In genomic region chr15:72782993-72783562, GRCh38 we compare ENCODE assay signal across 8 cellular contexts. TPM values are rescaled to one million over a fixed set of nuclear protein-coding genes. Genes with fewer than 3 reads are reported as not detected.
DNase-seq lines count a peak whose midpoint lies in the region; ATAC-seq, FAIRE-seq and TF ChIP-seq lines count a peak whose summit lies in the region.

No MANE protein-coding gene starts in this region.

- TF ChIP-seq EP300 in HepG2 (IDR thresholded peaks at IDR 0.05; ENCODE audit: low read depth in 2 of 2, low read length in 2 of 2) (no peak), HepG2 (CRISPR knock-in tag; IDR thresholded peaks at IDR 0.05; ENCODE audit: borderline replicate concordance) (no peak)

- H3K36me3 Mint-ChIP-seq in stimulated activated effector memory CD8-positive, alpha-beta T cell treated with anti-CD3 and anti-CD28 coated beads, Interleukin-12 subunit alpha, Interleukin-12 subunit beta, amount 100 ng/mL, for 72 hours, result peaks cover 68% of the 10 kb centered on the region

- CTCF ChIA-PET in BJ (lab: Yijun Ruan, JAX) (interaction anchor here (4.7 kb wide), 1 partner anchor 296 kb away, joined by 21 read pairs; no protein-coding TSS in a partner anchor), HepG2 (lab: Yijun Ruan, JAX; ENCODE audit: low intra/inter-chr PET ratio, low total read pairs) (no interaction called here)

- H3K4me3 ChIP-seq in BJ (ENCODE audit: low read depth, low read length), result peak overlapping the region; percentile 70
- H3K4me3 ChIP-seq in RWPE2 (ENCODE audit: severe bottlenecking), result peak overlapping the region; percentile 97
- peak overlapping the region; percentile 85 to 94 (median 93) for H3K4me3 ChIP-seq in HepG2 (replicated peaks in 1 of 3; ENCODE audit: insufficient read depth in 1 of 3, low read depth in 2 of 3, low read length in 3 of 3)

- no TSS peak for BruUV-seq in HepG2 (replicated peaks; lab: Mats Ljungman, UMichigan)

- peak overlapping the region; percentile 86 for H3K9ac ChIP-seq in HepG2 (ENCODE audit: insufficient read depth, low read depth, low read length)

- H3K4me1 ChIP-seq in RWPE2 (ENCODE audit: insufficient read depth, poor library complexity, severe bottlenecking) (no peaks in the 10 kb centered on the region), HepG2 (ENCODE audit: insufficient read depth, low read length) (peaks cover 46% of the 10 kb centered on the region)

- H3K36me3 ChIP-seq in BJ (ENCODE audit: control insufficient read depth, insufficient read depth, low read length) (no peaks in the 10 kb centered on the region; the same call in 1 of the 2 replicates), RWPE2 (ENCODE audit: low read depth) (peaks cover 26% of the 10 kb centered on the region), HepG2 (replicated peaks in 1 of 2; ENCODE audit: control insufficient read depth in 1 of 2, insufficient read depth in 2 of 2, low read length in 2 of 2) (peaks cover 0 to 6% of the 10 kb centered on the region in 2 experiments; a peak in 2 of 5 replicates)

- H3K4me1 Mint-ChIP-seq in stimulated activated effector memory CD8-positive, alpha-beta T cell treated with anti-CD3 and anti-CD28 coated beads, Interleukin-12 subunit alpha, Interleukin-12 subunit beta, amount 100 ng/mL, for 72 hours, result peaks cover 66% of the 10 kb centered on the region

- in situ Hi-C loops in HepG2 (cut with HindIII; ENCODE audit: extremely low pct_ligation_motif_present, low pct_unique_long_range_greater_than_20kb), result no loop called here

- POLR2A ChIA-PET in BJ (lab: Charles Lee), result no interaction called here
- POLR2A ChIA-PET in HepG2 (lab: Yijun Ruan, JAX), result interaction anchor here (1.0 kb wide), 1 partner anchor 295 kb away, joined by 3 read pairs; no protein-coding TSS in a partner anchor

- TF ChIP-seq POLR2A in HepG2 (IDR thresholded peaks at IDR 0.05; ENCODE audit: insufficient read depth in 1 of 2, low read depth in 2 of 2, low read length in 2 of 2), result no peak

- ATAC-seq in GM19035 (IDR thresholded peaks at IDR 0.05; ENCODE audit: unreplicated experiment) (peak; percentile 43), HG03135 (IDR thresholded peaks at IDR 0.05; ENCODE audit: unreplicated experiment) (peak; percentile 42), RWPE2 (ENCODE audit: low read depth) (peak; percentile 59), HepG2 (peak; percentile 47)
- peak; percentile 43 for ATAC-seq in stimulated activated effector memory CD8-positive, alpha-beta T cell treated with anti-CD3 and anti-CD28 coated beads, Interleukin-12 subunit alpha, Interleukin-12 subunit beta, amount 100 ng/mL, for 72 hours

- peak overlapping the region; percentile 88 for H3K27ac Mint-ChIP-seq in stimulated activated effector memory CD8-positive, alpha-beta T cell treated with anti-CD3 and anti-CD28 coated beads, Interleukin-12 subunit alpha, Interleukin-12 subunit beta, amount 100 ng/mL, for 72 hours

- no peaks in the 10 kb centered on the region; the same call in 1 of the 2 replicates for H4K20me1 ChIP-seq in HepG2 (ENCODE audit: insufficient read depth, low read length)

- no peak for DNase-seq in BJ (ENCODE audit: low read depth)
- peak; percentile 77 for DNase-seq in RWPE2 (ENCODE audit: low spot score)
- DNase-seq in central memory CD4-positive, alpha-beta T cell, result peak; percentile 52
- DNase-seq in HepG2 (ENCODE audit: low spot score), result no peak
- peak in 1 of 2 donors; percentile 44 for DNase-seq in stimulated activated effector memory CD8-positive, alpha-beta T cell treated with anti-CD3 and anti-CD28 coated beads, Interleukin-12 subunit alpha, Interleukin-12 subunit beta, amount 100 ng/mL, for 72 hours (ENCODE audit: low spot score in 2 of 2)
- DNase-seq in NCI-H1092 (lab: John Stamatoyannopoulos, UW), result no peak

- FAIRE-seq in HepG2 (lab: Jason Lieb, UNC), result no peak

- H3K9me3 Mint-ChIP-seq in stimulated activated effector memory CD8-positive, alpha-beta T cell treated with anti-CD3 and anti-CD28 coated beads, Interleukin-12 subunit alpha, Interleukin-12 subunit beta, amount 100 ng/mL, for 72 hours, result no peaks in the 10 kb centered on the region

- H3K4me2 ChIP-seq in HepG2 (ENCODE audit: low read depth, low read length), result peak overlapping the region; percentile 78

- H3K4me3 Mint-ChIP-seq in stimulated activated effector memory CD8-positive, alpha-beta T cell treated with anti-CD3 and anti-CD28 coated beads, Interleukin-12 subunit alpha, Interleukin-12 subunit beta, amount 100 ng/mL, for 72 hours, result peak overlapping the region; percentile 75

- no peaks in the 10 kb centered on the region for H3K27me3 ChIP-seq in BJ (ENCODE audit: control insufficient read depth, insufficient read depth, low read length)
- H3K27me3 ChIP-seq in RWPE2 (ENCODE audit: insufficient read depth, poor library complexity, severe bottlenecking), result no peaks in the 10 kb centered on the region
- peaks cover 0 to 3% of the 10 kb centered on the region in 2 experiments; a peak in 1 of 5 replicates for H3K27me3 ChIP-seq in HepG2 (ENCODE audit: control insufficient read depth in 1 of 2, insufficient read depth in 2 of 2, low read length in 2 of 2)

- no peaks in the 10 kb centered on the region for H3K9me3 ChIP-seq in RWPE2 (ENCODE audit: severe bottlenecking)
- no peaks in the 10 kb centered on the region for H3K9me3 ChIP-seq in HepG2 (ENCODE audit: low read length)

- no peak overlapping the region for H2AFZ ChIP-seq in HepG2 (ENCODE audit: low read length)

- H3K27ac ChIP-seq in RWPE2 (ENCODE audit: poor library complexity, severe bottlenecking) (peak overlapping the region; percentile 19), HepG2 (ENCODE audit: extremely low read length, insufficient read depth, low read length) (peak overlapping the region; percentile 77)

- TF ChIP-seq CTCF in BJ (IDR thresholded peaks at IDR 0.05; ENCODE audit: insufficient read depth, low read depth, low read length) (peak; percentile 13; the same call in 1 of the 2 replicates), RWPE2 (IDR thresholded peaks at IDR 0.05; ENCODE audit: poor library complexity, severe bottlenecking) (no peak), HepG2 (CRISPR knock-in tag; IDR thresholded peaks at IDR 0.05) (no peak)

- peaks cover 37% of the 10 kb centered on the region for H3K79me2 ChIP-seq in HepG2 (ENCODE audit: insufficient read depth, low read length)

- under 1% methylated on average over 19 of the region's 46 CpGs for WGBS in HepG2 (ENCODE audit: low lambda C conversion rate)

- intact Hi-C loops in HepG2 (cut with micrococcal nuclease; ENCODE audit: unreplicated experiment), result loop anchor here (5.0 kb wide), 2 partner anchors 61 to 269 kb away; partner anchors contain the start of gene NEO1

- TF ChIP-seq RAD21 in HepG2 (CRISPR knock-in tag; IDR thresholded peaks at IDR 0.05), result no peak

TF ChIP-seq in HepG2, 621 proteins besides CTCF, POLR2A, EP300 and RAD21 (continues in another document):
- 0 out of 2 replicates have a peak, but pooled peaks have one; percentile 55 for TF ChIP-seq ZNF510 (CRISPR knock-in tag; IDR thresholded peaks at IDR 0.05; ENCODE audit: low read depth)
- no peak for TF ChIP-seq POLR2AphosphoS5 (IDR thresholded peaks at IDR 0.05; ENCODE audit: low read depth, low read length)
- peak; percentile 88; the same call in 1 of the 2 replicates for TF ChIP-seq CSRNP1 (CRISPR knock-in tag; IDR thresholded peaks at IDR 0.05)

RNA-seq across cellular contexts. Expression of gene ADPGK, which starts 0.5 kb away (rescaled TPM):
- 62.5 and 67.6 TPM in 2 replicates for polyA plus RNA-seq in BJ (2011; rRNA removed)
- 28.9 and 39.7 TPM in 2 replicates for polyA minus RNA-seq in BJ (2011; rRNA and poly(A)+ RNA removed)
- 33.5 and 67.5 TPM in 2 replicates for total RNA-seq in HepG2 (2016; rRNA removed; fragmentation: Illumina TruSeq; extraction: Trizol)
- total RNA-seq in HepG2 (2016; cell fraction: cytosol; rRNA removed; fragmentation: Illumina TruSeq; extraction: Trizol; ENCODE audit: low read depth), result 22.4 and 27.1 TPM in 2 replicates
- 32.0 and 67.5 TPM in 2 replicates for total RNA-seq in HepG2 (2016; cell fraction: insoluble cytoplasmic fraction; rRNA removed; fragmentation: Illumina TruSeq; extraction: Trizol)
- 22.2 and 23.4 TPM in 2 replicates for total RNA-seq in HepG2 (2016; cell fraction: membrane; rRNA removed; fragmentation: Illumina TruSeq; extraction: Trizol)
- 67.5 and 93.2 TPM in 2 replicates for total RNA-seq in HepG2 (2016; cell fraction: nucleus; rRNA removed; fragmentation: Illumina TruSeq; extraction: Trizol)
- 59.4 and 61.6 TPM in 2 replicates for polyA plus RNA-seq in HepG2 (2011; rRNA removed)
- polyA plus RNA-seq in HepG2 (2011; cell fraction: cytosol; rRNA removed), result 41.8 and 45.0 TPM in 2 replicates
- 62.2 and 69.8 TPM in 2 replicates for polyA plus RNA-seq in HepG2 (2011; cell fraction: nucleus; rRNA removed)
- polyA plus RNA-seq in HepG2 (2012), result 29.7 and 33.7 TPM in 2 replicates
- 4.6 and 4.9 TPM in 2 replicates for polyA plus RNA-seq in HepG2 (2016; cell fraction: cytosol; fragmentation: Illumina TruSeq; extraction: Trizol; ENCODE audit: low read depth)
- 25.8 and 28.0 TPM in 2 replicates for polyA plus RNA-seq in HepG2 (2016; cell fraction: insoluble cytoplasmic fraction; fragmentation: Illumina TruSeq; extraction: Trizol; ENCODE audit: low read depth)
- 10.4 and 11.2 TPM in 2 replicates for polyA plus RNA-seq in HepG2 (2016; cell fraction: membrane; fragmentation: Illumina TruSeq; extraction: Trizol; ENCODE audit: low read depth)
- polyA plus RNA-seq in HepG2 (2016; cell fraction: nucleus; fragmentation: Illumina TruSeq; extraction: Trizol; ENCODE audit: insufficient read depth, low read depth), result 113 and 118 TPM in 2 replicates
- polyA minus RNA-seq in HepG2 (2011; rRNA and poly(A)+ RNA removed; ENCODE audit: low replicate concordance), result 47.4 and 81.7 TPM in 2 replicates
- polyA minus RNA-seq in HepG2 (2011; cell fraction: cytosol; rRNA and poly(A)+ RNA removed), result 17.2 and 21.0 TPM in 2 replicates
- polyA minus RNA-seq in HepG2 (2011; cell fraction: nucleus; rRNA and poly(A)+ RNA removed), result 86.3 and 91.4 TPM in 2 replicates

Comparison
In these comparisons a context has a peak if more than half of its experiments do, and no peak if none do; other contexts are left out.
1. DNase-seq: peak in RWPE2 (single experiment) and central memory CD4-positive, alpha-beta T cell (single experiment); none in BJ (single experiment), HepG2 (single experiment) and NCI-H1092 (single experiment).
2. Peak in every context shown above with its lines, with median percentiles within 50 percentile points of each other: H3K4me3 ChIP-seq and ATAC-seq.